ENCODE assay signal across 1 cellular context in the genomic region with DNA sequence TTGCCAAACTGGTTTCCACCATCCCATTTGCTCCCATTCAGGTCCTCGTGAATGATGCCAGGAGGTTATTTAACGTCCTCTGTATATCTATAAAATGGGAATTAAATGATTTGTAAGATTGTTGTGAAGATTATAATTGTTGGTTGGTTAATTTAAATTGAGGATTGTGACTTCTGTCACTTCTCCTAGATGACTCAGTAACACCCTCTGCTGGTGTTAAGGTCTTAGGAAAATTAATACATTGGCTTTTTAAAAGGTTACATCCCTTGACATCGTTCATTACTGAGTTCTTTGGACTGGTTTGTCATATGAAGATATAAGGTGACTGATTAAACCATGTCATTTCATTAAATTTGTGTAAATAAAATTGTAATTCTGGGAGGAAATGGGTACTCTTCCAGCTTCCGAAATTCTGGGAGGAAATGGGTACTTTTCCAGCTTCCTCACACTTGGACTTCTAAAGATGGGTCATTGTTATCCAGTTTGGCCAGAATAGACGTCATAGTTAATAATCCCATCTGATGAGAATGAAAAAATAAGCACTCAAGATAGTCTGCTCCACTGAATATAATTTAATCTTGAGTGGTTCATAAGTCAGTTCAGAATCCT.
TF ChIP-seq lines count a peak whose summit lies in the region.

No MANE protein-coding gene starts in this region.

TF ChIP-seq in GM23338, 12 proteins besides CTCF, POLR2A, EP300 and RAD21 (continued from another document):
- TF ChIP-seq ZNF462 (CRISPR knock-in tag; IDR thresholded peaks at IDR 0.05) (no peak), ZNF114 (CRISPR knock-in tag; IDR thresholded peaks at IDR 0.05) (no peak), EZH2phosphoT487 (IDR thresholded peaks at IDR 0.05; ENCODE audit: unreplicated experiment) (no peak)
